ENCODE assay signal across 15 cellular contexts in the genomic region with DNA sequence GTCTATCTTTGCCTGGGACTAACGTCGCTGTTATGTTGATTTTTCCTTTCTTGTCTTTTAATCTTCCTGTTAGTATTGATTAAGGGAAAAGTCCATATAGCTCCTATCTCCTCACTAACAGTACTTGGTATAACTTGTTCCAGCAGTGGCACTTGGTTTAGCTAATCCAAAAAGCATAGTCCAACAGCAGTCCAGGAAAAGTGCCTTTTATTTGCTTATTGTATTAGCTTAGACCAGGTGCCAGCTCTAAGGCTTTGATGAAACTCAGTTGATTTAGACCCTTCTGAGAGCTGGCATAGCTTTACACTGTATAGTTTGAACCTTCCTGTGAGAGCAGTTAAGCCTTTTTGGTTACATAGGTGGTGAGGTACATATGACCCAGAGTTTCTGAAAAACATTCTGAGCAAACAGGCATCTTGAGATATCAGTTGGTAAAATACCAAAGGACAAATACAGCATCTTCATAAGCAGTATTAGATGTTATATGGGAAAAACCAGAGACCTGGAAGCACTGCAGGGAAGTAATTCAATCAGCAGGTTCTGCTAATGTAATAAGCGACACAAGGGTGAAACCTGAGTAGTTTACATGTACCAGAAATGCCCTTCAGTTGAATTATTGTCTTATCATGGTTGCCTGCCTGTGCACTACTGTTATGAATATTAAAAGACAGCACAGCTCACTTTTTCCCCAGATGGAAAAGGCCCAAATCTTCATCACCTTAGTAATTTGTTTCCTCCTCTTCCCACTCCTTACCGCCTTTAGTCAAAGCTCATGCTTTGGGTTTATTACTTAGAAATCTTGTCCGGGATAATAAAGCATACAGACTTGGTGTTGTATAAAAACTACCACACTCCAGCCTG. TPM values are rescaled to one million over a fixed set of nuclear protein-coding genes. Genes with fewer than 3 reads are reported as not detected.
DNase-seq lines count a peak whose midpoint lies in the region; ATAC-seq, FAIRE-seq and TF ChIP-seq lines count a peak whose summit lies in the region.
"Had no signal": no experiment of that assay in that cellular context is flagged by ENCODE, and none has a peak within 500 bp of the region (broad histone marks: within the 10 kb centered on the region; RNA-seq: fewer than 3 reads in every experiment).

No MANE protein-coding gene starts in this region.

- peaks cover 4% of the 10 kb centered on the region for H3K27me3 Mint-ChIP-seq in activated CD4-positive, alpha-beta memory T cell treated with anti-CD3 and anti-CD28 coated beads for 36 hours
- peaks cover 2% of the 10 kb centered on the region for H3K27me3 Mint-ChIP-seq in activated CD4-positive, alpha-beta memory T cell treated with anti-CD3 and anti-CD28 coated beads, Interleukin-2, amount 10 ng/mL, durations not matched to agents 7 days and 5 days

- ATAC-seq in pancreas (peak; percentile 43 to 63 (median 62)), HG03196 (IDR thresholded peaks at IDR 0.05; ENCODE audit: unreplicated experiment) (no peak)

- H3K9me3 ChIP-seq in pancreas (no peaks in the 10 kb centered on the region), Peyer's patch (no peaks in the 10 kb centered on the region)
- H3K9me3 ChIP-seq: colonic mucosa, SJCRH30 had no signal

- H3K4me3 Mint-ChIP-seq in activated CD4-positive, alpha-beta memory T cell treated with anti-CD3 and anti-CD28 coated beads for 36 hours, result peak overlapping the region; percentile 63
- H3K4me3 Mint-ChIP-seq in activated CD4-positive, alpha-beta memory T cell treated with anti-CD3 and anti-CD28 coated beads, Interleukin-2, amount 10 ng/mL, durations not matched to agents 7 days and 5 days, result no peak overlapping the region
- H3K4me3 Mint-ChIP-seq: activated naive CD8-positive, alpha-beta T cell treated with anti-CD3 and anti-CD28 coated beads, Interleukin-2, amount 10 ng/mL, durations not matched to agents 7 days and 5 days had no signal

- H3K27ac Mint-ChIP-seq in activated CD4-positive, alpha-beta memory T cell treated with anti-CD3 and anti-CD28 coated beads for 36 hours, result peak overlapping the region; percentile 45
- no peak overlapping the region for H3K27ac Mint-ChIP-seq in activated CD4-positive, alpha-beta memory T cell treated with anti-CD3 and anti-CD28 coated beads, Interleukin-2, amount 10 ng/mL, durations not matched to agents 7 days and 5 days
- H3K27ac Mint-ChIP-seq: activated naive CD8-positive, alpha-beta T cell treated with anti-CD3 and anti-CD28 coated beads, Interleukin-2, amount 10 ng/mL, durations not matched to agents 7 days and 5 days had no signal

- H3K4me1 ChIP-seq in pancreas (peaks cover 61 to 98% (median 85%) of the 10 kb centered on the region in 3 donors), Peyer's patch (peaks cover 0 to 20% (median 0%) of the 10 kb centered on the region in 4 donors)

- no peaks in the 10 kb centered on the region for H3K9me3 Mint-ChIP-seq in activated CD4-positive, alpha-beta memory T cell treated with anti-CD3 and anti-CD28 coated beads for 36 hours
- H3K9me3 Mint-ChIP-seq in activated CD4-positive, alpha-beta memory T cell treated with anti-CD3 and anti-CD28 coated beads, Interleukin-2, amount 10 ng/mL, durations not matched to agents 7 days and 5 days, result no peaks in the 10 kb centered on the region
- H3K9me3 Mint-ChIP-seq: activated naive CD8-positive, alpha-beta T cell treated with anti-CD3 and anti-CD28 coated beads, Interleukin-2, amount 10 ng/mL, durations not matched to agents 7 days and 5 days had no signal

- POLR2A ChIA-PET in activated CD4-positive, alpha-beta memory T cell treated with anti-CD3 and anti-CD28 coated beads for 36 hours (lab: Charles Lee), result interaction anchor here (1.7 kb wide), 1 partner anchor 12 kb away, joined by 19 read pairs; a partner anchor contains a TSS
- POLR2A ChIA-PET in activated CD4-positive, alpha-beta memory T cell treated with anti-CD3 and anti-CD28 coated beads, Interleukin-2, amount 10 ng/mL, durations not matched to agents 7 days and 5 days (lab: Charles Lee), result interaction anchor here (1.0 kb wide), 1 partner anchor 8 kb away, joined by 4 read pairs; no protein-coding TSS in a partner anchor

- no peak for TF ChIP-seq CTCF in VCaP (conservative IDR thresholded peaks at IDR 0.05)
- no peak for TF ChIP-seq CTCF in pancreas (IDR thresholded peaks at IDR 0.05)
- TF ChIP-seq CTCF in Peyer's patch (IDR thresholded peaks at IDR 0.05), result no peak

- H3K27me3 ChIP-seq in pancreas, result no peaks in the 10 kb centered on the region
- H3K27me3 ChIP-seq in Peyer's patch, result no peaks in the 10 kb centered on the region
- H3K27me3 ChIP-seq: colonic mucosa, SJCRH30 had no signal

- no peak for FAIRE-seq in pancreas (lab: Jason Lieb, UNC)
- FAIRE-seq: GM18507 had no signal

- no peak for TF ChIP-seq POLR2A in Peyer's patch (IDR thresholded peaks at IDR 0.05)

- CTCF ChIA-PET in activated CD4-positive, alpha-beta memory T cell treated with anti-CD3 and anti-CD28 coated beads for 36 hours (lab: Charles Lee), result interaction anchor here (0.6 to 2.7 kb wide), 4 partner anchors 12 to 799 kb away, joined by 3 to 16 read pairs (median 4); a partner anchor contains a TSS
- CTCF ChIA-PET in activated CD4-positive, alpha-beta memory T cell treated with anti-CD3 and anti-CD28 coated beads, Interleukin-2, amount 10 ng/mL, durations not matched to agents 7 days and 5 days (lab: Charles Lee), result interaction anchor here (0.6 to 1.3 kb wide), 2 partner anchors 12 to 465 kb away, joined by 3 read pairs; no protein-coding TSS in a partner anchor

- peak overlapping the region; percentile 43 for H3K27ac ChIP-seq in VCaP
- H3K27ac ChIP-seq in pancreas, result peak overlapping the region; percentile 16 to 98 (median 65)
- H3K27ac ChIP-seq in Peyer's patch, result no peak overlapping the region
- H3K27ac ChIP-seq: colonic mucosa, SJCRH30 had no signal

- no peak for DNase-seq in activated CD4-positive, alpha-beta memory T cell treated with anti-CD3 and anti-CD28 coated beads for 36 hours
- no peak for DNase-seq in activated CD4-positive, alpha-beta memory T cell treated with anti-CD3 and anti-CD28 coated beads, Interleukin-2, amount 10 ng/mL, durations not matched to agents 7 days and 5 days
- DNase-seq in NCI-H128 (lab: John Stamatoyannopoulos, UW; ENCODE audit: unreplicated experiment) (peak; percentile 26), pancreas (peak in 1 of 6 donors; percentile 57), Peyer's patch (no peak), GOT3 (lab: John Stamatoyannopoulos, UW) (no peak)
- DNase-seq: activated naive CD8-positive, alpha-beta T cell treated with anti-CD3 and anti-CD28 coated beads, Interleukin-2, amount 10 ng/mL, durations not matched to agents 7 days and 5 days; colonic mucosa; KBM-7; mesendoderm; NCI-H226; SJCRH30 had no signal

- WGBS in pancreas, 2 donors, result 30 to 33% methylated on average over 5 of the region's 5 CpGs

- H3K4me1 Mint-ChIP-seq in activated CD4-positive, alpha-beta memory T cell treated with anti-CD3 and anti-CD28 coated beads for 36 hours (ENCODE audit: low read depth), result peaks cover 52% of the 10 kb centered on the region
- H3K4me1 Mint-ChIP-seq in activated CD4-positive, alpha-beta memory T cell treated with anti-CD3 and anti-CD28 coated beads, Interleukin-2, amount 10 ng/mL, durations not matched to agents 7 days and 5 days, result peaks cover 15% of the 10 kb centered on the region

- H3K36me3 ChIP-seq in pancreas, result no peaks in the 10 kb centered on the region
- no peaks in the 10 kb centered on the region for H3K36me3 ChIP-seq in Peyer's patch
- H3K36me3 ChIP-seq: colonic mucosa, SJCRH30 had no signal

- H3K4me3 ChIP-seq in pancreas, result no peak overlapping the region
- H3K4me3 ChIP-seq in Peyer's patch, result no peak overlapping the region
- H3K4me3 ChIP-seq: colonic mucosa, SJCRH30 had no signal

- intact Hi-C loops in activated CD4-positive, alpha-beta memory T cell treated with anti-CD3 and anti-CD28 coated beads for 36 hours (cut with micrococcal nuclease), result loop anchor here (1.0 to 10.0 kb wide), 4 partner anchors 15 to 1261 kb away; a partner anchor contains a TSS
- intact Hi-C loops in pancreas (cut with DNase I), result no loop called here

- H3K36me3 Mint-ChIP-seq in activated CD4-positive, alpha-beta memory T cell treated with anti-CD3 and anti-CD28 coated beads for 36 hours, result no peaks in the 10 kb centered on the region
- H3K36me3 Mint-ChIP-seq in activated CD4-positive, alpha-beta memory T cell treated with anti-CD3 and anti-CD28 coated beads, Interleukin-2, amount 10 ng/mL, durations not matched to agents 7 days and 5 days (ENCODE audit: low read depth), result no peaks in the 10 kb centered on the region
- H3K36me3 Mint-ChIP-seq: activated naive CD8-positive, alpha-beta T cell treated with anti-CD3 and anti-CD28 coated beads, Interleukin-2, amount 10 ng/mL, durations not matched to agents 7 days and 5 days had no signal

RNA-seq across cellular contexts. Expression of a gene that starts 13.0 kb away (rescaled TPM):
- total RNA-seq in activated CD4-positive, alpha-beta memory T cell treated with anti-CD3 and anti-CD28 coated beads for 36 hours, result 1 to 10 TPM; 6.4 to 6.6 TPM
- 1 to 10 TPM; 5.5 to 7.1 TPM for total RNA-seq in activated CD4-positive, alpha-beta memory T cell treated with anti-CD3 and anti-CD28 coated beads, Interleukin-2, amount 10 ng/mL, durations not matched to agents 7 days and 5 days
- 10 to 100 TPM; 27.0 to 46.6 (median 36.7) TPM for total RNA-seq in pancreas
- 10 to 100 TPM in 1 of 2 donors, 1 to 10 TPM in 1; 6.0 to 10.7 TPM for polyA plus RNA-seq in pancreas
- 10 to 100 TPM; 15.2 to 28.9 (median 18.6) TPM for total RNA-seq in Peyer's patch

Comparison
In these comparisons a context has a peak if more than half of its experiments do, and no peak if none do; other contexts are left out.
1. H3K27ac ChIP-seq: peak in VCaP (single experiment) and pancreas (4 of 4); none in Peyer's patch (0 of 4).